In the genomic region with DNA sequence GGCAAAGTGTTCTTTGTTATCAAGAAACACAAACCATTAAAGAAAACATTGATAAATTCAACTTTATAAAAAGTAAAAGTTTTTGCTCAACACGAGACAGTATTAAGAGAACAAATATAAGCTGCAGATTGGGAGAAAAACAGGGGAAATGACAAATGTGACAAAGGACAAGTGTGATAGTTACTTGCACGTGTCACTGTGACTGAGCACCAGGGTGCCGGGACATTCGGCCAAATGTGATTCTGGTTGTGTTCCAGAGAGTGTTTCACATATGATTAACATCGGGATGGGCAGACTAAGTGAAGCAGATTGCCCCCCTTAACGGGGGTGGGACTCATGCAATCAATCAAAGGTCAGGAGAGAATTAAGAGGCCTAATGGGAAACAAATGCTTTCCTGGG, we compare ENCODE assay signal across 10 cellular contexts. TPM values are rescaled to one million over a fixed set of nuclear protein-coding genes. Genes with fewer than 3 reads are reported as not detected.
"Had no signal": no experiment of that assay in that cellular context is flagged by ENCODE, and none has a peak within 500 bp of the region (broad histone marks: within the 10 kb centered on the region; RNA-seq: fewer than 3 reads in every experiment).

No MANE protein-coding gene starts in this region.

RNA-seq across cellular contexts. Expression of a gene that starts 46.4 kb away (rescaled TPM):
- total RNA-seq: osteoblast, right atrium auricular region had no signal
- polyA plus RNA-seq: neural cell, ovary, pancreas, psoas muscle, right cardiac atrium, sigmoid colon, small intestine, spleen had no signal
